Comparison of ENCODE assay signal across 1 cellular context in the genomic region with DNA sequence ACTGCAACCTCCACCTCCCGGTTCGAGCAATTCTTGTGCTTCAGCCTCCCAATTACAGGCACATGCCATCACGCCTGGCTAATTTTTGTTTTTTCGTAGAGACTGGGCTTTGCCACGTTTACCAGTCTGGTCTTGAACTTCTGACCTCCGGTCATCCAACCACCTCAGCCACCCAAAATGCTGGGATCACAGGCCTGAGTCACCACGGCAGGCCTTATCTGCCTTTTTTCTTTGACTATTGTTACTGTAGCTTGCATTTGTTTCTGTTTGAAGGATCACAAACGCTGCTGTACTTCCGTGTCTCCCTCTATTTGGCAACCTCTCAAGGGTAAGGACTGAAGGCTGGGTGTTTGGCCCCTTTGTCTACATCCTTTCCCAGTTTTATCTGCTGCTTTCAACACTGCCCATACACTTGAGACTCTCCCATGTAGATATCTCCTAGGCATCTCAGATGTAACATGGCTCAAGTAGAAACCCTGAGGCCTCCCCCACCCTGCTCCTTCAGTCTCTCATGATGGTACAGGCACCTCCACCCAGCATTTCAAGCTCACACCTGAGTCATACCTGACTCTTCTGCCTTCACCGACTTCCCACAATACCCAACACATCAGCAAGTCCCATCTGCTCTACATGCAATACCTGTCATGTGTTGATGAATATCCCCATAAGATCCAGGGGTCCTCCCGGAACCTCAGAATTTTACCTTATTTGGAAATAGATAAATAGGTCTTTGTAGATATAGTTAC.
TF ChIP-seq lines count a peak whose summit lies in the region.

No MANE protein-coding gene starts in this region.

TF ChIP-seq in HepG2, 621 proteins besides CTCF, POLR2A, EP300 and RAD21 (continued from another document and continues in another):
- TF ChIP-seq, protein P1, sequence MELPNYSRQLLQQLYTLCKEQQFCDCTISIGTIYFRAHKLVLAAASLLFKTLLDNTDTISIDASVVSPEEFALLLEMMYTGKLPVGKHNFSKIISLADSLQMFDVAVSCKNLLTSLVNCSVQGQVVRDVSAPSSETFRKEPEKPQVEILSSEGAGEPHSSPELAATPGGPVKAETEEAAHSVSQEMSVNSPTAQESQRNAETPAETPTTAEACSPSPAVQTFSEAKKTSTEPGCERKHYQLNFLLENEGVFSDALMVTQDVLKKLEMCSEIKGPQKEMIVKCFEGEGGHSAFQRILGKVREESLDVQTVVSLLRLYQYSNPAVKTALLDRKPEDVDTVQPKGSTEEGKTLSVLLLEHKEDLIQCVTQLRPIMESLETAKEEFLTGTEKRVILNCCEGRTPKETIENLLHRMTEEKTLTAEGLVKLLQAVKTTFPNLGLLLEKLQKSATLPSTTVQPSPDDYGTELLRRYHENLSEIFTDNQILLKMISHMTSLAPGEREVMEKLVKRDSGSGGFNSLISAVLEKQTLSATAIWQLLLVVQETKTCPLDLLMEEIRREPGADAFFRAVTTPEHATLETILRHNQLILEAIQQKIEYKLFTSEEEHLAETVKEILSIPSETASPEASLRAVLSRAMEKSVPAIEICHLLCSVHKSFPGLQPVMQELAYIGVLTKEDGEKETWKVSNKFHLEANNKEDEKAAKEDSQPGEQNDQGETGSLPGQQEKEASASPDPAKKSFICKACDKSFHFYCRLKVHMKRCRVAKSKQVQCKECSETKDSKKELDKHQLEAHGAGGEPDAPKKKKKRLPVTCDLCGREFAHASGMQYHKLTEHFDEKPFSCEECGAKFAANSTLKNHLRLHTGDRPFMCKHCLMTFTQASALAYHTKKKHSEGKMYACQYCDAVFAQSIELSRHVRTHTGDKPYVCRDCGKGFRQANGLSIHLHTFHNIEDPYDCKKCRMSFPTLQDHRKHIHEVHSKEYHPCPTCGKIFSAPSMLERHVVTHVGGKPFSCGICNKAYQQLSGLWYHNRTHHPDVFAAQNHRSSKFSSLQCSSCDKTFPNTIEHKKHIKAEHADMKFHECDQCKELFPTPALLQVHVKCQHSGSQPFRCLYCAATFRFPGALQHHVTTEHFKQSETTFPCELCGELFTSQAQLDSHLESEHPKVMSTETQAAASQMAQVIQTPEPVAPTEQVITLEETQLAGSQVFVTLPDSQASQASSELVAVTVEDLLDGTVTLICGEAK (IDR thresholded peaks at IDR 0.05): no peak
- TF ChIP-seq, protein P1 (CRISPR knock-in tag; IDR thresholded peaks at IDR 0.05): no peak
- TF ChIP-seq ZNF781 (CRISPR knock-in tag; IDR thresholded peaks at IDR 0.05; ENCODE audit: borderline replicate concordance, not compliant biosample characterization) (no peak), REL (CRISPR knock-in tag; conservative IDR thresholded peaks at IDR 0.05) (no peak), CBX5 (CRISPR knock-in tag; IDR thresholded peaks at IDR 0.05; ENCODE audit: borderline replicate concordance) (0 out of 2 replicates have a peak, but pooled peaks have one; percentile 23), MZF1 (CRISPR knock-in tag; IDR thresholded peaks at IDR 0.05; ENCODE audit: borderline replicate concordance) (no peak), CHD2 (IDR thresholded peaks at IDR 0.05; ENCODE audit: low read depth, low read length) (no peak), FOXK1 (CRISPR knock-in tag; IDR thresholded peaks at IDR 0.05; ENCODE audit: borderline replicate concordance, low read depth) (peak; percentile 61; the same call in 1 of the 2 replicates), ZNF687 (CRISPR knock-in tag; IDR thresholded peaks at IDR 0.05) (peak; percentile 17; the same call in 1 of the 2 replicates), RARA (CRISPR knock-in tag; IDR thresholded peaks at IDR 0.05) (peak; percentile 95), GTF3A (CRISPR knock-in tag; conservative IDR thresholded peaks at IDR 0.05) (no peak), HBP1 (CRISPR knock-in tag; IDR thresholded peaks at IDR 0.05; ENCODE audit: low read depth) (0 out of 2 replicates have a peak, but pooled peaks have one; percentile 60), STAG1 (CRISPR knock-in tag; IDR thresholded peaks at IDR 0.05) (peak; percentile 10; the same call in 1 of the 2 replicates), NAIF1 (CRISPR knock-in tag; IDR thresholded peaks at IDR 0.05; ENCODE audit: borderline replicate concordance) (no peak), NRL (CRISPR knock-in tag; IDR thresholded peaks at IDR 0.05; ENCODE audit: borderline replicate concordance) (no peak), ZNF331 (CRISPR knock-in tag; IDR thresholded peaks at IDR 0.05) (peak; percentile 65), ZNF703 (CRISPR knock-in tag; IDR thresholded peaks at IDR 0.05; ENCODE audit: borderline replicate concordance) (no peak), ZNF20 (CRISPR knock-in tag; IDR thresholded peaks at IDR 0.05) (no peak), CEBPB (IDR thresholded peaks at IDR 0.05; ENCODE audit: borderline replicate concordance, low read depth, low read length) (peak; percentile 66; the same call in 1 of the 2 replicates), MAZ (IDR thresholded peaks at IDR 0.05; ENCODE audit: borderline replicate concordance, low read depth, low read length) (no peak), MAZ (CRISPR knock-in tag; IDR thresholded peaks at IDR 0.05; ENCODE audit: low read depth) (no peak), HMG20B (CRISPR knock-in tag; conservative IDR thresholded peaks at IDR 0.05) (0 out of 2 replicates have a peak, but pooled peaks have one; percentile 23), ZNF546 (CRISPR knock-in tag; conservative IDR thresholded peaks at IDR 0.05) (no peak), ZNF530 (CRISPR knock-in tag; IDR thresholded peaks at IDR 0.05; ENCODE audit: low read depth) (no peak), IRF9 (CRISPR knock-in tag; IDR thresholded peaks at IDR 0.05; ENCODE audit: borderline replicate concordance) (no peak), ZNF879 (CRISPR knock-in tag; IDR thresholded peaks at IDR 0.05) (no peak)
- TF ChIP-seq, protein P2, sequence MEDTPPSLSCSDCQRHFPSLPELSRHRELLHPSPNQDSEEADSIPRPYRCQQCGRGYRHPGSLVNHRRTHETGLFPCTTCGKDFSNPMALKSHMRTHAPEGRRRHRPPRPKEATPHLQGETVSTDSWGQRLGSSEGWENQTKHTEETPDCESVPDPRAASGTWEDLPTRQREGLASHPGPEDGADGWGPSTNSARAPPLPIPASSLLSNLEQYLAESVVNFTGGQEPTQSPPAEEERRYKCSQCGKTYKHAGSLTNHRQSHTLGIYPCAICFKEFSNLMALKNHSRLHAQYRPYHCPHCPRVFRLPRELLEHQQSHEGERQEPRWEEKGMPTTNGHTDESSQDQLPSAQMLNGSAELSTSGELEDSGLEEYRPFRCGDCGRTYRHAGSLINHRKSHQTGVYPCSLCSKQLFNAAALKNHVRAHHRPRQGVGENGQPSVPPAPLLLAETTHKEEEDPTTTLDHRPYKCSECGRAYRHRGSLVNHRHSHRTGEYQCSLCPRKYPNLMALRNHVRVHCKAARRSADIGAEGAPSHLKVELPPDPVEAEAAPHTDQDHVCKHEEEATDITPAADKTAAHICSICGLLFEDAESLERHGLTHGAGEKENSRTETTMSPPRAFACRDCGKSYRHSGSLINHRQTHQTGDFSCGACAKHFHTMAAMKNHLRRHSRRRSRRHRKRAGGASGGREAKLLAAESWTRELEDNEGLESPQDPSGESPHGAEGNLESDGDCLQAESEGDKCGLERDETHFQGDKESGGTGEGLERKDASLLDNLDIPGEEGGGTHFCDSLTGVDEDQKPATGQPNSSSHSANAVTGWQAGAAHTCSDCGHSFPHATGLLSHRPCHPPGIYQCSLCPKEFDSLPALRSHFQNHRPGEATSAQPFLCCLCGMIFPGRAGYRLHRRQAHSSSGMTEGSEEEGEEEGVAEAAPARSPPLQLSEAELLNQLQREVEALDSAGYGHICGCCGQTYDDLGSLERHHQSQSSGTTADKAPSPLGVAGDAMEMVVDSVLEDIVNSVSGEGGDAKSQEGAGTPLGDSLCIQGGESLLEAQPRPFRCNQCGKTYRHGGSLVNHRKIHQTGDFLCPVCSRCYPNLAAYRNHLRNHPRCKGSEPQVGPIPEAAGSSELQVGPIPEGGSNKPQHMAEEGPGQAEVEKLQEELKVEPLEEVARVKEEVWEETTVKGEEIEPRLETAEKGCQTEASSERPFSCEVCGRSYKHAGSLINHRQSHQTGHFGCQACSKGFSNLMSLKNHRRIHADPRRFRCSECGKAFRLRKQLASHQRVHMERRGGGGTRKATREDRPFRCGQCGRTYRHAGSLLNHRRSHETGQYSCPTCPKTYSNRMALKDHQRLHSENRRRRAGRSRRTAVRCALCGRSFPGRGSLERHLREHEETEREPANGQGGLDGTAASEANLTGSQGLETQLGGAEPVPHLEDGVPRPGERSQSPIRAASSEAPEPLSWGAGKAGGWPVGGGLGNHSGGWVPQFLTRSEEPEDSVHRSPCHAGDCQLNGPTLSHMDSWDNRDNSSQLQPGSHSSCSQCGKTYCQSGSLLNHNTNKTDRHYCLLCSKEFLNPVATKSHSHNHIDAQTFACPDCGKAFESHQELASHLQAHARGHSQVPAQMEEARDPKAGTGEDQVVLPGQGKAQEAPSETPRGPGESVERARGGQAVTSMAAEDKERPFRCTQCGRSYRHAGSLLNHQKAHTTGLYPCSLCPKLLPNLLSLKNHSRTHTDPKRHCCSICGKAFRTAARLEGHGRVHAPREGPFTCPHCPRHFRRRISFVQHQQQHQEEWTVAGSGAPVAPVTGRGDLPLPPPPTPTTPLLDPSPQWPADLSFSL (CRISPR knock-in tag; IDR thresholded peaks at IDR 0.05): no peak
- TF ChIP-seq, protein P3, sequence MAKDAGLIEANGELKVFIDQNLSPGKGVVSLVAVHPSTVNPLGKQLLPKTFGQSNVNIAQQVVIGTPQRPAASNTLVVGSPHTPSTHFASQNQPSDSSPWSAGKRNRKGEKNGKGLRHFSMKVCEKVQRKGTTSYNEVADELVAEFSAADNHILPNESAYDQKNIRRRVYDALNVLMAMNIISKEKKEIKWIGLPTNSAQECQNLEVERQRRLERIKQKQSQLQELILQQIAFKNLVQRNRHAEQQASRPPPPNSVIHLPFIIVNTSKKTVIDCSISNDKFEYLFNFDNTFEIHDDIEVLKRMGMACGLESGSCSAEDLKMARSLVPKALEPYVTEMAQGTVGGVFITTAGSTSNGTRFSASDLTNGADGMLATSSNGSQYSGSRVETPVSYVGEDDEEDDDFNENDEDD (CRISPR knock-in tag; IDR thresholded peaks at IDR 0.05; ENCODE audit: borderline replicate concordance): no peak
